38 cellular contexts compared by ENCODE assay signal in the genomic region with DNA sequence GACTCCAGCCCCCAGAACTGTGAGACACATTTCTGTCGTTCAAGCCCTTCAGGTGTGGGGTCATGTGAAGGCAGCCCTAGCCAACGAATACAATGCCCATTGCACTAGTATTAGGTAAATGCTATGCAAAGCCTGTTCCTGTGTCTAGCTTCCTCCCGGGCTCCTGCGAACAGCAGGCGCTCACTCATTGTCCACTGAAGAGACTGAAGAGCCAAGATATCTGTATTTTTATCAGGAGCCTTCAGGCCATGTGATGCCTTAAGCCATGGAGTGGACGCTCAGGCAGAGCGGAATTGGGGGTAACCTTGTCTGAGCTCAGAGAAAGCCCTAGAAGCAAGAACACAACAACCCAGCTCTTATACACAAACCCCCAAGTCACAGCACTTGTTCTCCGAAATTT. TPM values are rescaled to one million over a fixed set of nuclear protein-coding genes. Genes with fewer than 3 reads are reported as not detected.
"Had no signal": no experiment of that assay in that cellular context is flagged by ENCODE, and none has a peak within 500 bp of the region (broad histone marks: within the 10 kb centered on the region; RNA-seq: fewer than 3 reads in every experiment).

No MANE protein-coding gene starts in this region.

- H3K36me3 ChIP-seq: MG63 had no signal

- H3K27me3 ChIP-seq: MG63 had no signal

- H3K9me3 ChIP-seq: MG63 had no signal

- H3K4me3 ChIP-seq: MG63 had no signal

- DNase-seq: Karpas-422, Kasumi-1, MG63, MM.1S, MV-4-11, NCI-H1048, NCI-H1092, NCI-H1092 treated with DMSO at 0.1 percent for 48 hours, NCI-H1105, NCI-H1105 treated with DMSO at 0.1 percent for 48 hours, NCI-H1417, NCI-H1417 treated with DMSO at 0.1 percent for 48 hours, NCI-H1436, NCI-H1436 treated with DMSO at 0.1 percent for 48 hours, NCI-H146, NCI-H1694, NCI-H1694 treated with DMSO at 0.1 percent for 48 hours, NCI-H187, NCI-H187 treated with DMSO at 0.1 percent for 48 hours, NCI-H1930, NCI-H2029, NCI-H2029 treated with DMSO at 0.1 percent for 48 hours, NCI-H2081, NCI-H2081 treated with DMSO at 0.1 percent for 48 hours, NCI-H2107, NCI-H2171, NCI-H2171 treated with DMSO at 0.1 percent for 48 hours, NCI-H2227 treated with DMSO at 0.1 percent for 48 hours, NCI-H226, NCI-H345, NCI-H446, NCI-H446 treated with DMSO at 0.1 percent for 48 hours, NCI-H510A, NCI-H510A treated with DMSO at 0.1 percent for 48 hours had no signal

RNA-seq across cellular contexts. Expression of gene TMPRSS6, which starts 4.2 kb away (rescaled TPM):
- total RNA-seq: LHCN-M2, M059J, MCF 10A, NCI-H460 had no signal

RNA-seq across cellular contexts. Expression of gene IL2RB, which starts 36.0 kb away (rescaled TPM):
- total RNA-seq: LHCN-M2, MCF 10A, NCI-H460 had no signal
